ENCODE assay signal across 23 cellular contexts in genomic region chr11:124977006-124977405, GRCh38. TPM values are rescaled to one million over a fixed set of nuclear protein-coding genes. Genes with fewer than 3 reads are reported as not detected.
DNase-seq lines count a peak whose midpoint lies in the region; TF ChIP-seq lines count a peak whose summit lies in the region.
"Had no signal": no experiment of that assay in that cellular context is flagged by ENCODE, and none has a peak within 500 bp of the region (broad histone marks: within the 10 kb centered on the region; RNA-seq: fewer than 3 reads in every experiment).

No MANE protein-coding gene starts in this region.

- no peaks in the 10 kb centered on the region for H3K27me3 ChIP-seq in A673 (replicated peaks; ENCODE audit: insufficient read depth, low read depth, low read length, poor library complexity)
- H3K27me3 ChIP-seq in breast epithelium, result no peaks in the 10 kb centered on the region
- H3K27me3 ChIP-seq: BLaER1, MG63, Peyer's patch, SJSA1 had no signal

- H3K4me3 ChIP-seq in A673 (ENCODE audit: low read depth, low read length, poor library complexity, severe bottlenecking) (no peak overlapping the region), fibroblast of villous mesenchyme (ENCODE audit: low read depth, low read length) (no peak overlapping the region), breast epithelium (no peak overlapping the region)
- H3K4me3 ChIP-seq: BLaER1, GM12878, GM23338, HAP-1, MG63, Peyer's patch, SJSA1 had no signal

- DNase-seq in A673 (ENCODE audit: low spot score) (peak; percentile 10), NCI-H1105 (lab: John Stamatoyannopoulos, UW) (peak; percentile 22), dermis blood vessel endothelial cell (peak; percentile 23), fibroblast of villous mesenchyme (ENCODE audit: low read depth) (peak; percentile 12), OCI-M1 (lab: John Stamatoyannopoulos, UW) (no peak), breast epithelium (ENCODE audit: low spot score in 2 of 2) (no peak)
- no peak for DNase-seq in activated naive CD4-positive, alpha-beta T cell treated with Interleukin-2 at 50 U/mL for 16 hours
- DNase-seq: CD4-positive, alpha-beta T cell; COR-L47; DND-41; MG63; NCI-H1436 treated with DMSO at 0.1 percent for 48 hours; NCI-H2029; NCI-H69; NK-92 treated with Interleukin-12 subunit alpha and Interleukin-12 subunit beta, amount 100 ng/mL, for 24 hours; Peyer's patch had no signal

- H3K4me1 ChIP-seq in A673 (ENCODE audit: insufficient read depth, low read length, poor library complexity, severe bottlenecking) (no peaks in the 10 kb centered on the region), breast epithelium (no peaks in the 10 kb centered on the region)
- H3K4me1 ChIP-seq: BLaER1, Peyer's patch, SJSA1 had no signal

- intact Hi-C loops in A673 (cut with micrococcal nuclease; ENCODE audit: unreplicated experiment) (loop anchor here (10.0 kb wide), 1 partner anchor 898 kb away; no protein-coding TSS in a partner anchor), breast epithelium (cut with DNase I; ENCODE audit: low total_unique reads) (no loop called here)

- no peak overlapping the region for H3K27ac ChIP-seq in A673 (ENCODE audit: low read depth, low read length, poor library complexity, severe bottlenecking)
- no peak overlapping the region for H3K27ac ChIP-seq in breast epithelium
- H3K27ac ChIP-seq: BLaER1, Peyer's patch, SJSA1 had no signal

- TF ChIP-seq CTCF in A673 (conservative IDR thresholded peaks at IDR 0.05; ENCODE audit: low read depth, low read length) (no peak), fibroblast of villous mesenchyme (IDR thresholded peaks at IDR 0.05; ENCODE audit: insufficient read depth, low read depth, low read length) (no peak), breast epithelium (IDR thresholded peaks at IDR 0.05) (no peak)

- CTCF ChIA-PET in A673 (lab: Charles Lee), result no interaction called here

- H3K36me3 ChIP-seq in A673 (ENCODE audit: insufficient read depth, low read length, poor library complexity, severe bottlenecking) (no peaks in the 10 kb centered on the region), breast epithelium (no peaks in the 10 kb centered on the region)
- H3K36me3 ChIP-seq: HAP-1, Peyer's patch, SJSA1 had no signal

- no peaks in the 10 kb centered on the region for H3K9me3 ChIP-seq in A673 (ENCODE audit: low read depth, low read length, poor library complexity, severe bottlenecking)
- peaks cover 0 to 4% of the 10 kb centered on the region in 2 donors for H3K9me3 ChIP-seq in breast epithelium
- H3K9me3 ChIP-seq: Peyer's patch, SJSA1 had no signal

- TF ChIP-seq POLR2A in breast epithelium (IDR thresholded peaks at IDR 0.05), result no peak

- POLR2A ChIA-PET in A673 (lab: Charles Lee; ENCODE audit: low non-redundant PET), result no interaction called here

- no TSS peak for BruUV-seq in A673 (replicated peaks; lab: Mats Ljungman, UMichigan)

RNA-seq across cellular contexts. Expression of gene CCDC15, which starts 23.0 kb away (rescaled TPM):
- total RNA-seq in A673 (2021) (4.3 and 5.4 TPM in 2 replicates), dermis blood vessel endothelial cell (1.5 and 2.9 TPM in 2 replicates), fibroblast of villous mesenchyme (2.6 and 3.5 TPM in 2 replicates), breast epithelium (1 to 10 TPM; 2.1 to 4.4 (median 2.6) TPM)

RNA-seq across cellular contexts. Expression of gene HEPACAM, which starts 41.2 kb away (rescaled TPM):
- not detected in 2 replicates for total RNA-seq in A673 (2021)
- total RNA-seq in dermis blood vessel endothelial cell, result under 0.01 TPM in 1 of 2 replicates, not detected in the other
- under 0.01 and 0.86 TPM in 2 replicates for total RNA-seq in fibroblast of villous mesenchyme
- total RNA-seq in breast epithelium, result 10 to 100 TPM in 1 of 3 donors, 1 to 10 TPM in 2; 2.3 to 25.4 (median 6.1) TPM
- total RNA-seq: CD4-positive, alpha-beta T cell; GM12878; LHCN-M2; NCI-H460; SJSA1 had no signal

RNA-seq across cellular contexts. Expression of gene HEPN1, which starts 58.0 kb away (rescaled TPM):
- not detected in 2 replicates for total RNA-seq in A673 (2021)
- total RNA-seq in dermis blood vessel endothelial cell, result not detected in 2 replicates
- total RNA-seq in fibroblast of villous mesenchyme, result not detected in 2 replicates
- not detected for total RNA-seq in breast epithelium
- total RNA-seq: CD4-positive, alpha-beta T cell; GM12878; GM23338; LHCN-M2; NCI-H460; Peyer's patch; SJSA1 had no signal

Comparison
In these comparisons a context has a peak if more than half of its experiments do, and no peak if none do; other contexts are left out.
1. DNase-seq: peak in A673 (single experiment), NCI-H1105 (single experiment), dermis blood vessel endothelial cell (single experiment) and fibroblast of villous mesenchyme (single experiment); none in OCI-M1 (single experiment), breast epithelium (0 of 2) and activated naive CD4-positive, alpha-beta T cell treated with Interleukin-2 at 50 U/mL for 16 hours (single experiment).